ENCODE assay signal across 21 cellular contexts in the genomic region with DNA sequence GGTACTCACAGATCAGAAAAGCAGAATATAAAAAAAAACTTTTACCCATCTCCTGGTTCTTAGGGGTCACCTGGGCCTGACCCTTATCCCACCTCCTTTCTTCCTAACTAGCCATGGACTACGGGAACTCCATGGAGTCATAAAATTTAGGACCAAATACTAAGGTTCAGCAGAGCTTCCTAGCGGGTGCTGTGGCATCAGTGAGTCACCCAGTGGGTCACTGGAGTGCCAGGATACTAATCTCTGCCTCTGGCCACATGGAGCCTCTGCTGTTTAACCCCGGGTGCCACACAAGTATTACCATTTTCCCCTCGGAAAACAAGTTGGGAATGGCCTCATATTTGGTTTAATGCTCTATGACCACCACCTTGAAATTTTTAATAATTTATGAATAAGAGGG. TPM values are rescaled to one million over a fixed set of nuclear protein-coding genes. Genes with fewer than 3 reads are reported as not detected.
DNase-seq lines count a peak whose midpoint lies in the region; ATAC-seq and TF ChIP-seq lines count a peak whose summit lies in the region.
"Had no signal": no experiment of that assay in that cellular context is flagged by ENCODE, and none has a peak within 500 bp of the region (broad histone marks: within the 10 kb centered on the region; RNA-seq: fewer than 3 reads in every experiment).

No MANE protein-coding gene starts in this region.

- no peak for TF ChIP-seq CTCF in KMS-11 (conservative IDR thresholded peaks at IDR 0.05; ENCODE audit: low read depth, low read length)

- no peaks in the 10 kb centered on the region; the same call in 1 of the 2 replicates for H3K36me3 ChIP-seq in KMS-11 (ENCODE audit: insufficient read depth)

- H3K4me3 ChIP-seq in KMS-11 (IDR thresholded peaks at IDR 0.05; ENCODE audit: insufficient read depth, low read depth, low read length): no peak overlapping the region
- H3K4me3 ChIP-seq: heart right ventricle, SJCRH30 had no signal

- intact Hi-C loops in activated naive CD4-positive, alpha-beta T cell treated with anti-CD3 and anti-CD28 coated beads for 36 hours (cut with micrococcal nuclease): loop anchor here (1.0 kb wide), 2 partner anchors 9 to 159 kb away; no protein-coding TSS in a partner anchor
- intact Hi-C loops in activated T-helper 2 cell treated with anti-CD3 and anti-CD28 coated beads, Interferon-gamma antibody, Interleukin-2, Interleukin-4, amounts not matched to agents 10 μg/mL and 5 μg/mL and 100 μg/mL, durations not matched to agents 14 hours and 24 hours and 36 hours (cut with micrococcal nuclease): no loop called here

- no peaks in the 10 kb centered on the region for H3K27me3 ChIP-seq in KMS-11 (ENCODE audit: insufficient read depth, low read depth)
- H3K27me3 ChIP-seq: heart right ventricle, SJCRH30 had no signal

- peaks cover 35% of the 10 kb centered on the region; the same call in 1 of the 2 replicates for H3K79me2 ChIP-seq in KMS-11 (ENCODE audit: insufficient read depth, low read depth)

- H3K9me3 Mint-ChIP-seq in activated naive CD4-positive, alpha-beta T cell treated with anti-CD3 and anti-CD28 coated beads, Interleukin-2, amount 10 ng/mL, durations not matched to agents 7 days and 5 days: no peaks in the 10 kb centered on the region
- no peaks in the 10 kb centered on the region for H3K9me3 Mint-ChIP-seq in activated naive CD4-positive, alpha-beta T cell treated with anti-CD3 and anti-CD28 coated beads for 36 hours
- no peaks in the 10 kb centered on the region for H3K9me3 Mint-ChIP-seq in activated T-helper 2 cell treated with anti-CD3 and anti-CD28 coated beads, Interferon-gamma antibody, Interleukin-2, Interleukin-4, amounts not matched to agents 10 μg/mL and 5 μg/mL and 100 μg/mL, durations not matched to agents 14 hours and 24 hours and 36 hours
- no peaks in the 10 kb centered on the region for H3K9me3 Mint-ChIP-seq in stimulated activated effector memory CD8-positive, alpha-beta T cell treated with anti-CD3 and anti-CD28 coated beads, Interleukin-12 subunit alpha, Interleukin-12 subunit beta, amount 100 ng/mL, for 72 hours
- H3K9me3 Mint-ChIP-seq: central memory CD8-positive, alpha-beta T cell had no signal

- no peak overlapping the region for H3K9ac ChIP-seq in KMS-11

- peaks cover 42% of the 10 kb centered on the region for H3K4me1 Mint-ChIP-seq in activated naive CD4-positive, alpha-beta T cell treated with anti-CD3 and anti-CD28 coated beads, Interleukin-2, amount 10 ng/mL, durations not matched to agents 7 days and 5 days
- H3K4me1 Mint-ChIP-seq in activated naive CD4-positive, alpha-beta T cell treated with anti-CD3 and anti-CD28 coated beads for 36 hours (ENCODE audit: low read depth): peaks cover 57% of the 10 kb centered on the region
- H3K4me1 Mint-ChIP-seq in activated T-helper 2 cell treated with anti-CD3 and anti-CD28 coated beads, Interferon-gamma antibody, Interleukin-2, Interleukin-4, amounts not matched to agents 10 μg/mL and 5 μg/mL and 100 μg/mL, durations not matched to agents 14 hours and 24 hours and 36 hours (ENCODE audit: low read depth): peaks cover 33% of the 10 kb centered on the region
- peaks cover 66% of the 10 kb centered on the region for H3K4me1 Mint-ChIP-seq in stimulated activated effector memory CD8-positive, alpha-beta T cell treated with anti-CD3 and anti-CD28 coated beads, Interleukin-12 subunit alpha, Interleukin-12 subunit beta, amount 100 ng/mL, for 72 hours

- no peak for DNase-seq in activated naive CD4-positive, alpha-beta T cell treated with anti-CD3 and anti-CD28 coated beads, Interleukin-2, amount 10 ng/mL, durations not matched to agents 7 days and 5 days
- DNase-seq in activated naive CD4-positive, alpha-beta T cell treated with anti-CD3 and anti-CD28 coated beads for 36 hours: no peak
- DNase-seq in activated T-helper 2 cell treated with anti-CD3 and anti-CD28 coated beads, Interferon-gamma antibody, Interleukin-2, Interleukin-4, amounts not matched to agents 10 μg/mL and 5 μg/mL and 100 μg/mL, durations not matched to agents 14 hours and 24 hours and 36 hours (ENCODE audit: low spot score): no peak
- DNase-seq in stimulated activated effector memory CD8-positive, alpha-beta T cell treated with anti-CD3 and anti-CD28 coated beads, Interleukin-12 subunit alpha, Interleukin-12 subunit beta, amount 100 ng/mL, for 72 hours (ENCODE audit: low spot score in 2 of 2): no peak
- no peak for DNase-seq in cortex of kidney (lab: John Stamatoyannopoulos, UW)
- DNase-seq: Calu3; effector memory CD4-positive, alpha-beta T cell; GF-D8; heart right ventricle; islet precursor cell; NCI-H187; NCI-H510A; SJCRH30; substantia nigra had no signal

- H3K27ac ChIP-seq in KMS-11: peak overlapping the region; percentile 34; the same call in 1 of the 2 replicates
- H3K27ac ChIP-seq: heart right ventricle, SJCRH30 had no signal

- CTCF ChIA-PET in activated naive CD4-positive, alpha-beta T cell treated with anti-CD3 and anti-CD28 coated beads, Interleukin-2, amount 10 ng/mL, durations not matched to agents 7 days and 5 days (lab: Charles Lee): interaction anchor here (0.7 to 7.1 kb wide), 8 partner anchors 9 to 314 kb away, joined by 3 to 57 read pairs (median 28); a partner anchor contains a TSS
- CTCF ChIA-PET in activated naive CD4-positive, alpha-beta T cell treated with anti-CD3 and anti-CD28 coated beads for 36 hours (lab: Charles Lee): interaction anchor here (0.7 to 8.5 kb wide), 10 partner anchors 8 to 243 kb away, joined by 3 to 87 read pairs (median 4); a partner anchor contains a TSS

- peak overlapping the region; percentile 56; the same call in 1 of the 2 replicates for H3K4me2 ChIP-seq in KMS-11

- no peak overlapping the region for H3K4me3 Mint-ChIP-seq in activated naive CD4-positive, alpha-beta T cell treated with anti-CD3 and anti-CD28 coated beads, Interleukin-2, amount 10 ng/mL, durations not matched to agents 7 days and 5 days
- no peak overlapping the region for H3K4me3 Mint-ChIP-seq in activated naive CD4-positive, alpha-beta T cell treated with anti-CD3 and anti-CD28 coated beads for 36 hours
- H3K4me3 Mint-ChIP-seq in activated T-helper 2 cell treated with anti-CD3 and anti-CD28 coated beads, Interferon-gamma antibody, Interleukin-2, Interleukin-4, amounts not matched to agents 10 μg/mL and 5 μg/mL and 100 μg/mL, durations not matched to agents 14 hours and 24 hours and 36 hours (ENCODE audit: low read depth): no peak overlapping the region
- peak overlapping the region; percentile 35 for H3K4me3 Mint-ChIP-seq in stimulated activated effector memory CD8-positive, alpha-beta T cell treated with anti-CD3 and anti-CD28 coated beads, Interleukin-12 subunit alpha, Interleukin-12 subunit beta, amount 100 ng/mL, for 72 hours
- H3K4me3 Mint-ChIP-seq: central memory CD8-positive, alpha-beta T cell had no signal

- no peaks in the 10 kb centered on the region for H3K27me3 Mint-ChIP-seq in activated naive CD4-positive, alpha-beta T cell treated with anti-CD3 and anti-CD28 coated beads, Interleukin-2, amount 10 ng/mL, durations not matched to agents 7 days and 5 days
- H3K27me3 Mint-ChIP-seq in activated naive CD4-positive, alpha-beta T cell treated with anti-CD3 and anti-CD28 coated beads for 36 hours (ENCODE audit: low read depth): no peaks in the 10 kb centered on the region
- H3K27me3 Mint-ChIP-seq in activated T-helper 2 cell treated with anti-CD3 and anti-CD28 coated beads, Interferon-gamma antibody, Interleukin-2, Interleukin-4, amounts not matched to agents 10 μg/mL and 5 μg/mL and 100 μg/mL, durations not matched to agents 14 hours and 24 hours and 36 hours (ENCODE audit: low read depth): no peaks in the 10 kb centered on the region
- H3K27me3 Mint-ChIP-seq: central memory CD8-positive, alpha-beta T cell had no signal

- H3K36me3 Mint-ChIP-seq in activated naive CD4-positive, alpha-beta T cell treated with anti-CD3 and anti-CD28 coated beads, Interleukin-2, amount 10 ng/mL, durations not matched to agents 7 days and 5 days: peaks cover 33% of the 10 kb centered on the region
- H3K36me3 Mint-ChIP-seq in activated naive CD4-positive, alpha-beta T cell treated with anti-CD3 and anti-CD28 coated beads for 36 hours (ENCODE audit: low read depth): peaks cover 40% of the 10 kb centered on the region
- peaks cover 59% of the 10 kb centered on the region for H3K36me3 Mint-ChIP-seq in activated T-helper 2 cell treated with anti-CD3 and anti-CD28 coated beads, Interferon-gamma antibody, Interleukin-2, Interleukin-4, amounts not matched to agents 10 μg/mL and 5 μg/mL and 100 μg/mL, durations not matched to agents 14 hours and 24 hours and 36 hours (ENCODE audit: low read depth)
- H3K36me3 Mint-ChIP-seq in stimulated activated effector memory CD8-positive, alpha-beta T cell treated with anti-CD3 and anti-CD28 coated beads, Interleukin-12 subunit alpha, Interleukin-12 subunit beta, amount 100 ng/mL, for 72 hours: peaks cover 53% of the 10 kb centered on the region

- H2AFZ ChIP-seq in KMS-11 (ENCODE audit: low read depth): no peak overlapping the region

- 0 out of 2 replicates have a peak, but pooled peaks cover 4% of the 10 kb centered on the region for H4K20me1 ChIP-seq in KMS-11 (ENCODE audit: insufficient read depth)

- peaks cover 31% of the 10 kb centered on the region for H3K4me1 ChIP-seq in KMS-11 (ENCODE audit: low read depth, poor library complexity, severe bottlenecking)

- no peak for ATAC-seq in stimulated activated effector memory CD8-positive, alpha-beta T cell treated with anti-CD3 and anti-CD28 coated beads, Interleukin-12 subunit alpha, Interleukin-12 subunit beta, amount 100 ng/mL, for 72 hours
- ATAC-seq in HG03439 (IDR thresholded peaks at IDR 0.05; ENCODE audit: unreplicated experiment) (no peak), GM21381 (IDR thresholded peaks at IDR 0.05; ENCODE audit: unreplicated experiment) (no peak)
- ATAC-seq: heart right ventricle had no signal

- peak overlapping the region; percentile 82 for H3K27ac Mint-ChIP-seq in activated naive CD4-positive, alpha-beta T cell treated with anti-CD3 and anti-CD28 coated beads, Interleukin-2, amount 10 ng/mL, durations not matched to agents 7 days and 5 days
- H3K27ac Mint-ChIP-seq in activated naive CD4-positive, alpha-beta T cell treated with anti-CD3 and anti-CD28 coated beads for 36 hours: no peak overlapping the region
- H3K27ac Mint-ChIP-seq in activated T-helper 2 cell treated with anti-CD3 and anti-CD28 coated beads, Interferon-gamma antibody, Interleukin-2, Interleukin-4, amounts not matched to agents 10 μg/mL and 5 μg/mL and 100 μg/mL, durations not matched to agents 14 hours and 24 hours and 36 hours: peak overlapping the region; percentile 91
- H3K27ac Mint-ChIP-seq in stimulated activated effector memory CD8-positive, alpha-beta T cell treated with anti-CD3 and anti-CD28 coated beads, Interleukin-12 subunit alpha, Interleukin-12 subunit beta, amount 100 ng/mL, for 72 hours: peak overlapping the region; percentile 65

RNA-seq across cellular contexts. Expression of a gene that starts 6.9 kb away (rescaled TPM):
- total RNA-seq in activated naive CD4-positive, alpha-beta T cell treated with anti-CD3 and anti-CD28 coated beads for 36 hours: 1 to 10 TPM; 5.1 to 5.5 TPM
- total RNA-seq in activated T-helper 2 cell treated with anti-CD3 and anti-CD28 coated beads, Interferon-gamma antibody, Interleukin-2, Interleukin-4, amounts not matched to agents 10 μg/mL and 5 μg/mL and 100 μg/mL, durations not matched to agents 14 hours and 24 hours and 36 hours: 10.5 and 10.6 TPM in 2 replicates

RNA-seq across cellular contexts. Expression of a gene that starts 16.9 kb away (rescaled TPM):
- total RNA-seq in activated naive CD4-positive, alpha-beta T cell treated with anti-CD3 and anti-CD28 coated beads for 36 hours: under 1 TPM in 1 of 2 experiments, not detected in 1; 0.48 TPM
- total RNA-seq in activated T-helper 2 cell treated with anti-CD3 and anti-CD28 coated beads, Interferon-gamma antibody, Interleukin-2, Interleukin-4, amounts not matched to agents 10 μg/mL and 5 μg/mL and 100 μg/mL, durations not matched to agents 14 hours and 24 hours and 36 hours: not detected in 2 replicates
- total RNA-seq: Calu3, H4, heart right ventricle, HT1080, OCI-LY7, SJCRH30 had no signal

RNA-seq across cellular contexts. Expression of a gene that starts 42.0 kb away (rescaled TPM):
- under 1 TPM; 0.54 to 0.69 TPM for total RNA-seq in activated naive CD4-positive, alpha-beta T cell treated with anti-CD3 and anti-CD28 coated beads for 36 hours
- 0.30 and 0.41 TPM in 2 replicates for total RNA-seq in activated T-helper 2 cell treated with anti-CD3 and anti-CD28 coated beads, Interferon-gamma antibody, Interleukin-2, Interleukin-4, amounts not matched to agents 10 μg/mL and 5 μg/mL and 100 μg/mL, durations not matched to agents 14 hours and 24 hours and 36 hours
- total RNA-seq: H4, HT1080 had no signal

RNA-seq across cellular contexts. Expression of a gene that starts 50.5 kb away (rescaled TPM):
- total RNA-seq in activated naive CD4-positive, alpha-beta T cell treated with anti-CD3 and anti-CD28 coated beads for 36 hours: 1 to 10 TPM; 1.4 to 1.5 TPM
- 2.4 and 4.2 TPM in 2 replicates for total RNA-seq in activated T-helper 2 cell treated with anti-CD3 and anti-CD28 coated beads, Interferon-gamma antibody, Interleukin-2, Interleukin-4, amounts not matched to agents 10 μg/mL and 5 μg/mL and 100 μg/mL, durations not matched to agents 14 hours and 24 hours and 36 hours
- total RNA-seq: H4, HT1080 had no signal
